8 cellular contexts compared by ENCODE assay signal in genomic region chr14:54902143-54902520, GRCh38. TPM values are rescaled to one million over a fixed set of nuclear protein-coding genes. Genes with fewer than 3 reads are reported as not detected.
A peak's percentile ranks its signal among the peaks of the same experiment; 100 is the strongest.
DNase-seq lines count a peak whose midpoint lies in the region; ATAC-seq and TF ChIP-seq lines count a peak whose summit lies in the region.

No MANE protein-coding gene starts in this region.

- DNase-seq in Daoy (ENCODE audit: low read depth) (peak; percentile 85), HuH-7 (ENCODE audit: low spot score) (peak; percentile 56), SK-N-MC (ENCODE audit: low read depth, low spot score) (no peak), heart left ventricle (peak; percentile 70 to 86 (median 74)), renal cortical epithelial cell (ENCODE audit: low read depth) (peak; percentile 12), middle frontal gyrus (ENCODE audit: extremely low spot score, low spot score) (no peak)
- DNase-seq in activated naive CD4-positive, alpha-beta T cell treated with anti-CD3 and anti-CD28 coated beads, Interleukin-2, amount 50 U/mL, for 16 hours, result peak; percentile 74

- H3K27ac ChIP-seq in SK-N-MC (no peak overlapping the region), heart left ventricle (peak overlapping the region; percentile 62 to 91 (median 82))

- no peaks in the 10 kb centered on the region for H3K27me3 ChIP-seq in heart left ventricle

- H3K9me3 ChIP-seq in SK-N-MC (ENCODE audit: low read depth, low read length) (no peaks in the 10 kb centered on the region), heart left ventricle (no peaks in the 10 kb centered on the region)

- H3K4me3 ChIP-seq in SK-N-MC (peak overlapping the region; percentile 98), heart left ventricle (peak overlapping the region; percentile 61 to 97 (median 82))

- intact Hi-C loops in heart left ventricle (cut with DNase I), result loop anchor here in 2 of 10 donors (5.0 kb wide), 3 partner anchors 90 to 335 kb away; partner anchors contain the start of gene SAMD4A (in 1 of the 2)

- TF ChIP-seq CTCF in heart left ventricle (IDR thresholded peaks at IDR 0.05), result peak in 1 of 12 donors; percentile 7

- peaks cover 0 to 26% (median 1%) of the 10 kb centered on the region in 12 donors for H3K4me1 ChIP-seq in heart left ventricle

- TF ChIP-seq POLR2A in heart left ventricle (IDR thresholded peaks at IDR 0.05), result no peak

- H3K9ac ChIP-seq in SK-N-MC (ENCODE audit: insufficient read length), result peak overlapping the region; percentile 64

- peak; percentile 64 for ATAC-seq in GM21528 (IDR thresholded peaks at IDR 0.05; ENCODE audit: low FRiP score, unreplicated experiment)
- ATAC-seq in heart left ventricle, result peak; percentile 34 to 76 (median 72)

- H3K36me3 ChIP-seq in SK-N-MC (ENCODE audit: insufficient read depth, low read length) (no peaks in the 10 kb centered on the region), heart left ventricle (no peaks in the 10 kb centered on the region)

- 0% methylated on average over 6 to 37 of the region's 37 CpGs for WGBS in heart left ventricle, 4 donors

RNA-seq across cellular contexts. Expression of gene GCH1, which starts 0.5 kb away (rescaled TPM):
- 18.2 and 19.4 TPM in 2 replicates for total RNA-seq in Daoy (2014; rRNA removed; shearing (Covaris generic))
- total RNA-seq in heart left ventricle, result 10 to 100 TPM in 1 of 9 donors, 1 to 10 TPM in 8; 1.6 to 13.8 (median 3.7) TPM
- polyA plus RNA-seq in heart left ventricle, result 1 to 10 TPM; 1.9 to 2.7 TPM
- 3.1 and 32.6 TPM in 2 replicates for total RNA-seq in renal cortical epithelial cell

Comparison
In these comparisons a context has a peak if more than half of its experiments do, and no peak if none do; other contexts are left out.
1. DNase-seq: peak in Daoy (single experiment), HuH-7 (single experiment), activated naive CD4-positive, alpha-beta T cell treated with anti-CD3 and anti-CD28 coated beads, Interleukin-2, amount 50 U/mL, for 16 hours (single experiment), heart left ventricle (5 of 5) and renal cortical epithelial cell (single experiment); none in SK-N-MC (single experiment) and middle frontal gyrus (single experiment).